8 cellular contexts compared by ENCODE assay signal in the genomic region with DNA sequence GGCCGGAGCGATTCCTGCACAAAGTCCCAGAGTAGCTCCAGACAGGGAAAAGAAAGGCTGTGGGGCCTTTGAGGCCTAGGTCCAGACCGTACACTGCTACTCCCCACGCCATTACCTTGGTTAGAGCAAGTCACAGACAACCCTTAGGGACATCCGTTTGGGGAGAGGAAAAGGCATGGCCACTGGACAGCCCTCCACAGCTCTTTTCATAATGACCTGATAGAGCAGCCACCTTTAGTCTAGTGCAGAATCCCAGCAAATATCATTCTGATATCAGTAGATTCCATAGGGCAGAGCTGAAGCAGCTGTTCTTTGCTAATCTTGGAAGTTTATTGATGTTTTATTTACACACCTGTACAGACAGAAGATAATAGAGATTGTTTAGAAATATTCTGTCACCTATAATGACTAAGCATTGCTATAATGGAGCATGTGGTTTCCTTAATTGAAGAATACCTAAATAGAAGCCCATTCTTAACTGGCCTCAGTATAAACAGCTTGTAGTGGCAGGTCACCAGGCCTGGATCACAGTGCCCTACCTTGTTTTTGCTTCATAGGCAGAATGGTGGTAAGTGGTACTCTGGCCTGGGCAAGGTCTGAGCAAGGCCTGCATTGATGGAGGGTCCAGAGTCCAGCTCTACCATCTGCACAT. TPM values are rescaled to one million over a fixed set of nuclear protein-coding genes. Genes with fewer than 3 reads are reported as not detected.
DNase-seq lines count a peak whose midpoint lies in the region; ATAC-seq, FAIRE-seq and TF ChIP-seq lines count a peak whose summit lies in the region.

No MANE protein-coding gene starts in this region.

- H3K9me3 ChIP-seq in lung (ENCODE audit: control insufficient read depth in 2 of 2, insufficient read depth in 1 of 2, low read length in 1 of 2) (no peaks in the 10 kb centered on the region), upper lobe of left lung (no peaks in the 10 kb centered on the region)

- peak overlapping the region; percentile 80 for H3K27ac Mint-ChIP-seq in activated naive CD4-positive, alpha-beta T cell treated with anti-CD3 and anti-CD28 coated beads for 36 hours
- H3K27ac Mint-ChIP-seq in activated naive CD8-positive, alpha-beta T cell: peak overlapping the region; percentile 93

- H3K27me3 Mint-ChIP-seq in activated naive CD4-positive, alpha-beta T cell treated with anti-CD3 and anti-CD28 coated beads for 36 hours (ENCODE audit: low read depth): no peaks in the 10 kb centered on the region
- no peaks in the 10 kb centered on the region for H3K27me3 Mint-ChIP-seq in activated naive CD8-positive, alpha-beta T cell

- H3K4me1 ChIP-seq in lung (ENCODE audit: control insufficient read depth in 2 of 2, insufficient read depth in 2 of 2, low read length in 2 of 2) (peaks cover 31 to 42% of the 10 kb centered on the region in 2 donors), upper lobe of left lung (peaks cover 71 to 93% (median 90%) of the 10 kb centered on the region in 4 donors)

- H3K9me3 Mint-ChIP-seq in activated naive CD4-positive, alpha-beta T cell treated with anti-CD3 and anti-CD28 coated beads for 36 hours: no peaks in the 10 kb centered on the region
- no peaks in the 10 kb centered on the region for H3K9me3 Mint-ChIP-seq in activated naive CD8-positive, alpha-beta T cell (ENCODE audit: low read depth)

- no peak overlapping the region for H3K4me3 ChIP-seq in lung
- no peak overlapping the region for H3K4me3 ChIP-seq in upper lobe of left lung

- TF ChIP-seq POLR2A in upper lobe of left lung (IDR thresholded peaks at IDR 0.05): peak in 1 of 4 donors; percentile 3

- TF ChIP-seq EP300 in upper lobe of left lung (IDR thresholded peaks at IDR 0.05): no peak

- H3K27ac ChIP-seq in lung (ENCODE audit: low read depth in 1 of 2, low read length in 1 of 2) (peak overlapping the region; percentile 82 to 95), upper lobe of left lung (peak overlapping the region; percentile 27 to 84 (median 78))

- H3K4me3 Mint-ChIP-seq in activated naive CD4-positive, alpha-beta T cell treated with anti-CD3 and anti-CD28 coated beads for 36 hours: no peak overlapping the region
- H3K4me3 Mint-ChIP-seq in activated naive CD8-positive, alpha-beta T cell: no peak overlapping the region

- no peak for TF ChIP-seq CTCF in lung (IDR thresholded peaks at IDR 0.05; ENCODE audit: control extremely low read depth, extremely low read depth)
- TF ChIP-seq CTCF in upper lobe of left lung (IDR thresholded peaks at IDR 0.05): no peak

- H3K27me3 ChIP-seq in lung (ENCODE audit: control insufficient read depth, insufficient read depth): no peaks in the 10 kb centered on the region
- no peaks in the 10 kb centered on the region for H3K27me3 ChIP-seq in upper lobe of left lung

- no peak for FAIRE-seq in RCC 7860 (lab: Jason Lieb, UNC)

- no peaks in the 10 kb centered on the region for H3K36me3 ChIP-seq in lung (ENCODE audit: control insufficient read depth in 2 of 2, insufficient read depth in 2 of 2, low read length in 2 of 2)
- H3K36me3 ChIP-seq in upper lobe of left lung: no peaks in the 10 kb centered on the region

- 83 to 91% methylated on average over 5 of the region's 5 CpGs for WGBS in lung, 2 donors
- WGBS in upper lobe of left lung, 2 donors: 83% methylated on average over 5 of the region's 5 CpGs; no CpG with 5 or more reads in 1 of the 2 donors

- ATAC-seq in lung (ENCODE audit: insufficient read depth, low FRiP score) (no peak), upper lobe of left lung (ENCODE audit: low FRiP score in 2 of 2) (peak in 1 of 2 donors; percentile 1)

- intact Hi-C loops in activated naive CD4-positive, alpha-beta T cell treated with anti-CD3 and anti-CD28 coated beads for 36 hours (cut with micrococcal nuclease): loop anchor here (10.0 kb wide), 1 partner anchor 910 kb away; no protein-coding TSS in a partner anchor

- no peak for DNase-seq in activated naive CD4-positive, alpha-beta T cell treated with anti-CD3 and anti-CD28 coated beads for 36 hours
- no peak for DNase-seq in activated naive CD4-positive, alpha-beta T cell treated with anti-CD3 and anti-CD28 coated beads, Interleukin-2, amount 50 U/mL, for 16 hours
- DNase-seq in lung (ENCODE audit: low spot score) (no peak), upper lobe of left lung (no peak), RCC 7860 (ENCODE audit: low spot score) (no peak), nucleus accumbens (lab: John Stamatoyannopoulos, UW) (no peak), cerebellar cortex (ENCODE audit: low spot score) (no peak)

- peaks cover 85% of the 10 kb centered on the region for H3K4me1 Mint-ChIP-seq in activated naive CD4-positive, alpha-beta T cell treated with anti-CD3 and anti-CD28 coated beads for 36 hours (ENCODE audit: low read depth)
- H3K4me1 Mint-ChIP-seq in activated naive CD8-positive, alpha-beta T cell (ENCODE audit: low read depth): peaks cover 80% of the 10 kb centered on the region

- CTCF ChIA-PET in activated naive CD4-positive, alpha-beta T cell treated with anti-CD3 and anti-CD28 coated beads for 36 hours (lab: Charles Lee): interaction anchor here (0.6 to 7.3 kb wide), 4 partner anchors 11 to 53 kb away, joined by 3 to 52 read pairs (median 4); no protein-coding TSS in a partner anchor

- H3K36me3 Mint-ChIP-seq in activated naive CD4-positive, alpha-beta T cell treated with anti-CD3 and anti-CD28 coated beads for 36 hours (ENCODE audit: low read depth): peaks cover 12% of the 10 kb centered on the region
- peaks cover 9% of the 10 kb centered on the region for H3K36me3 Mint-ChIP-seq in activated naive CD8-positive, alpha-beta T cell

RNA-seq across cellular contexts. Expression of a gene that starts 27.9 kb away (rescaled TPM):
- total RNA-seq in activated naive CD4-positive, alpha-beta T cell treated with anti-CD3 and anti-CD28 coated beads for 36 hours: 10 to 100 TPM; 73.9 to 78.4 TPM
- total RNA-seq in lung (100 to 1,000 TPM in 1 of 2 donors, 10 to 100 TPM in 1; 54.6 to 142 TPM), upper lobe of left lung (100 to 1,000 TPM in 4 of 6 donors, 10 to 100 TPM in 2; 76.1 to 160 (median 134) TPM)
- 10 to 100 TPM; 39.0 to 65.2 TPM for polyA plus RNA-seq in lung

RNA-seq across cellular contexts. Expression of a gene that starts 52.3 kb away (rescaled TPM):
- 10 to 100 TPM; 77.3 to 81.8 TPM for total RNA-seq in activated naive CD4-positive, alpha-beta T cell treated with anti-CD3 and anti-CD28 coated beads for 36 hours
- total RNA-seq in lung: 100 to 1,000 TPM in 1 of 2 donors, 10 to 100 TPM in 1; 81.0 to 106 TPM
- polyA plus RNA-seq in lung: 10 to 100 TPM; 46.4 to 52.5 TPM
- 100 to 1,000 TPM in 4 of 6 donors, 10 to 100 TPM in 2; 78.8 to 205 (median 126) TPM for total RNA-seq in upper lobe of left lung
